Comparison of ENCODE assay signal across 20 cellular contexts in genomic region chr15:58741032-58741431, GRCh38.
"Had no signal": no experiment of that assay in that cellular context is flagged by ENCODE, and none has a peak within 500 bp of the region (broad histone marks: within the 10 kb centered on the region; RNA-seq: fewer than 3 reads in every experiment).

No MANE protein-coding gene starts in this region.

- ATAC-seq: activated CD4-positive, CD25-positive, alpha-beta regulatory T cell treated with anti-CD3 and anti-CD28 coated beads, Interleukin-2, amount 50 U/mL, for 24 hours; activated CD8-positive, alpha-beta T cell treated with anti-CD3 and anti-CD28 coated beads, Interleukin-2, amount 10 ng/mL, durations not matched to agents 7 days and 5 days; activated naive CD4-positive, alpha-beta T cell treated with anti-CD3 and anti-CD28 coated beads, Interleukin-2, amount 50 U/mL, for 72 hours; activated T-helper 17 cell treated with anti-CD3 and anti-CD28 coated beads, Interleukin-2, amount 50 U/mL, for 72 hours; left lung; naive thymus-derived CD8-positive, alpha-beta T cell had no signal

- H3K4me1 ChIP-seq: colonic mucosa had no signal

- H3K4me3 ChIP-seq: ascending aorta, breast epithelium, colonic mucosa, esophagus muscularis mucosa, hepatocyte, left lung, spleen, testis had no signal

- H3K27ac ChIP-seq: breast epithelium, colonic mucosa, esophagus muscularis mucosa, hepatocyte, left lung, testis had no signal

- H3K4me2 ChIP-seq: hepatocyte had no signal

- H2AFZ ChIP-seq: hepatocyte had no signal

- H3K9me3 ChIP-seq: ascending aorta, breast epithelium, colonic mucosa, esophagus muscularis mucosa, left lung, spleen, testis had no signal

- H3K36me3 ChIP-seq: ascending aorta, breast epithelium, colonic mucosa, esophagus muscularis mucosa, left lung, spleen had no signal

- DNase-seq: activated CD4-positive, alpha-beta T cell treated with anti-CD3 and anti-CD28 coated beads, Interleukin-2, amount 10 ng/mL, durations not matched to agents 7 days and 5 days; activated CD8-positive, alpha-beta T cell treated with anti-CD3 and anti-CD28 coated beads, Interleukin-2, amount 10 ng/mL, durations not matched to agents 7 days and 5 days; colonic mucosa; glutamatergic neuron; immature natural killer cell; left lung; naive thymus-derived CD8-positive, alpha-beta T cell; retina; spleen; stimulated activated CD4-positive, alpha-beta T cell treated with anti-CD3 and anti-CD28 coated beads, Interleukin-4, amount 100 ng/mL, for 1 hour; stimulated activated naive CD4-positive, alpha-beta T cell; testis; trophoblast cell had no signal

- H3K27me3 ChIP-seq: ascending aorta, breast epithelium, colonic mucosa, esophagus muscularis mucosa, hepatocyte, left lung, spleen, testis had no signal
